8 cellular contexts compared by ENCODE assay signal in genomic region chr12:49108958-49109404, GRCh38. TPM values are rescaled to one million over a fixed set of nuclear protein-coding genes. Genes with fewer than 3 reads are reported as not detected.
A peak's percentile ranks its signal among the peaks of the same experiment; 100 is the strongest.
DNase-seq lines count a peak whose midpoint lies in the region; ATAC-seq and TF ChIP-seq lines count a peak whose summit lies in the region.

No MANE protein-coding gene starts in this region.

- peak overlapping the region; percentile 98 for H3K4me3 ChIP-seq in BE2C (ENCODE audit: low read depth, low read length)
- H3K4me3 ChIP-seq in NB4 (ENCODE audit: low read depth, low read length): peak overlapping the region; percentile 78
- peak overlapping the region; percentile 80 for H3K4me3 ChIP-seq in coronary artery
- H3K4me3 ChIP-seq in mucosa of descending colon: no peak overlapping the region

- peaks cover 26% of the 10 kb centered on the region for H3K36me3 ChIP-seq in BE2C
- peaks cover 6% of the 10 kb centered on the region for H3K36me3 ChIP-seq in mucosa of descending colon (ENCODE audit: low read depth)

- peaks cover 10% of the 10 kb centered on the region for H3K4me1 ChIP-seq in BE2C
- peaks cover 29% of the 10 kb centered on the region for H3K4me1 ChIP-seq in mucosa of descending colon (ENCODE audit: low read depth)

- TF ChIP-seq POLR2A in NB4 (IDR thresholded peaks at IDR 0.05; ENCODE audit: extremely low read depth, insufficient read length): no peak

- H3K9me3 ChIP-seq in BE2C (no peaks in the 10 kb centered on the region), mucosa of descending colon (no peaks in the 10 kb centered on the region)

- intact Hi-C loops in mucosa of descending colon (cut with DNase I, micrococcal nuclease): no loop called here

- DNase-seq in BE2C (no peak), NB4 (ENCODE audit: low read depth) (peak; percentile 86), coronary artery (ENCODE audit: low spot score) (no peak), mucosa of descending colon (peak in 2 of 3 donors; percentile 66 to 73), H4 (ENCODE audit: low spot score) (no peak), COLO829 (ENCODE audit: low spot score) (no peak), HUDEP-2 (lab: John Stamatoyannopoulos, UW; ENCODE audit: unreplicated experiment in 76 of 76) (no peak)

- peak; percentile 57 for ATAC-seq in mucosa of descending colon
- no peak for ATAC-seq in HG02870 (IDR thresholded peaks at IDR 0.05; ENCODE audit: unreplicated experiment)

- peak overlapping the region; percentile 93 to 98 for H3K27ac ChIP-seq in coronary artery

- TF ChIP-seq CTCF in BE2C (IDR thresholded peaks at IDR 0.05; ENCODE audit: low read depth, low read length): no peak
- no peak for TF ChIP-seq CTCF in NB4 (IDR thresholded peaks at IDR 0.05; ENCODE audit: low read depth, low read length)
- no peak for TF ChIP-seq CTCF in coronary artery (IDR thresholded peaks at IDR 0.05)
- TF ChIP-seq CTCF in mucosa of descending colon (IDR thresholded peaks at IDR 0.05): no peak

- no peaks in the 10 kb centered on the region for H3K27me3 ChIP-seq in BE2C

RNA-seq across cellular contexts. Expression of gene LMBR1L, which starts 1.7 kb away (rescaled TPM):
- polyA plus RNA-seq in BE2C (2012; ENCODE audit: insufficient read depth, insufficient read length, low read depth): 85.0 TPM
- total RNA-seq in mucosa of descending colon: 10 to 100 TPM; 46.1 to 77.4 (median 68.1) TPM
- total RNA-seq in H4 (2014; rRNA removed; shearing (Covaris generic)): 10.6 and 27.3 TPM in 2 replicates

RNA-seq across cellular contexts. Expression of gene DHH, which starts 14.4 kb away (rescaled TPM):
- 0.23 TPM for polyA plus RNA-seq in BE2C (2012; ENCODE audit: insufficient read depth, insufficient read length, low read depth)
- under 1 TPM; 0.26 to 0.54 (median 0.46) TPM for total RNA-seq in mucosa of descending colon
- total RNA-seq in H4 (2014; rRNA removed; shearing (Covaris generic)): 0.02 TPM in 1 of 2 replicates, not detected in the other

RNA-seq across cellular contexts. Expression of gene TUBA1B, which starts 22.2 kb away (rescaled TPM):
- 1,105 TPM for polyA plus RNA-seq in BE2C (2012; ENCODE audit: insufficient read depth, insufficient read length, low read depth)
- total RNA-seq in mucosa of descending colon: 100 to 1,000 TPM; 391 to 679 (median 491) TPM
- 3,840 and 4,099 TPM in 2 replicates for total RNA-seq in H4 (2014; rRNA removed; shearing (Covaris generic))

RNA-seq across cellular contexts. Expression of gene RHEBL1, which starts 39.2 kb away (rescaled TPM):
- 3.7 TPM for polyA plus RNA-seq in BE2C (2012; ENCODE audit: insufficient read depth, insufficient read length, low read depth)
- under 1 TPM; 0.23 to 0.58 (median 0.38) TPM for total RNA-seq in mucosa of descending colon
- total RNA-seq in H4 (2014; rRNA removed; shearing (Covaris generic)): 0.99 and 2.4 TPM in 2 replicates

RNA-seq across cellular contexts. Expression of gene KMT2D, which starts 48.4 kb away (rescaled TPM):
- polyA plus RNA-seq in BE2C (2012; ENCODE audit: insufficient read depth, insufficient read length, low read depth): 108 TPM
- 100 to 1,000 TPM in 1 of 3 donors, 10 to 100 TPM in 2; 83.3 to 102 (median 88.5) TPM for total RNA-seq in mucosa of descending colon
- 6.9 and 9.4 TPM in 2 replicates for total RNA-seq in H4 (2014; rRNA removed; shearing (Covaris generic))

Comparison
In these comparisons a context has a peak if more than half of its experiments do, and no peak if none do; other contexts are left out.
1. DNase-seq: peak in NB4 (single experiment) and mucosa of descending colon (2 of 3); none in BE2C (single experiment), coronary artery (single experiment), H4 (single experiment), COLO829 (single experiment) and HUDEP-2 (0 of 76).